In genomic region chr22:25896098-25896497, GRCh38 we compare ENCODE assay signal across 19 cellular contexts.
DNase-seq lines count a peak whose midpoint lies in the region; ATAC-seq, FAIRE-seq and TF ChIP-seq lines count a peak whose summit lies in the region.
"Had no signal": no experiment of that assay in that cellular context is flagged by ENCODE, and none has a peak within 500 bp of the region (broad histone marks: within the 10 kb centered on the region; RNA-seq: fewer than 3 reads in every experiment).

No MANE protein-coding gene starts in this region.

- H3K9me3 Mint-ChIP-seq in activated naive CD4-positive, alpha-beta T cell treated with anti-CD3 and anti-CD28 coated beads for 36 hours = no peaks in the 10 kb centered on the region
- H3K9me3 Mint-ChIP-seq in H9 (no peaks in the 10 kb centered on the region), progenitor cell of endocrine pancreas (ENCODE audit: low read depth) (peaks cover 5% of the 10 kb centered on the region)
- H3K9me3 Mint-ChIP-seq: memory B cell had no signal

- TF ChIP-seq POLR2A in gastroesophageal sphincter (IDR thresholded peaks at IDR 0.05) = no peak

- FAIRE-seq in small intestine (lab: Jason Lieb, UNC) = no peak
- FAIRE-seq: astrocyte, GM12892, islet of Langerhans had no signal

- H3K4me1 ChIP-seq in H9 (ENCODE audit: insufficient read depth, low read length) = no peaks in the 10 kb centered on the region
- no peaks in the 10 kb centered on the region for H3K4me1 ChIP-seq in OCI-LY1 (ENCODE audit: insufficient read depth, low read length, severe bottlenecking)
- H3K4me1 ChIP-seq in gastroesophageal sphincter = no peaks in the 10 kb centered on the region
- H3K4me1 ChIP-seq in small intestine (ENCODE audit: control insufficient read depth in 2 of 2, insufficient read depth in 1 of 2, low read depth in 1 of 2, low read length in 1 of 2) = no peaks in the 10 kb centered on the region
- H3K4me1 ChIP-seq: colonic mucosa, sigmoid colon had no signal

- H4K8ac ChIP-seq in H9 (replicated peaks; ENCODE audit: insufficient read length, low read depth, low read length) = no peak overlapping the region

- H3F3A ChIP-seq in OCI-LY1 (ENCODE audit: insufficient read depth, low read length) = no peaks in the 10 kb centered on the region

- H3K36me3 Mint-ChIP-seq in activated naive CD4-positive, alpha-beta T cell treated with anti-CD3 and anti-CD28 coated beads for 36 hours (ENCODE audit: low read depth) = no peaks in the 10 kb centered on the region
- H3K36me3 Mint-ChIP-seq in H9 (ENCODE audit: insufficient read depth in 1 of 3, low read depth in 3 of 3) (no peaks in the 10 kb centered on the region), progenitor cell of endocrine pancreas (ENCODE audit: insufficient read depth) (no peaks in the 10 kb centered on the region)
- H3K36me3 Mint-ChIP-seq: memory B cell had no signal

- no peaks in the 10 kb centered on the region for H3K23me2 ChIP-seq in H9 (ENCODE audit: insufficient read length, low read depth, low read length, poor library complexity, severe bottlenecking)

- peak; percentile 61; the same call in 2 of the 3 replicates for TF ChIP-seq CTCF in H9 (conservative IDR thresholded peaks at IDR 0.05)
- TF ChIP-seq CTCF in OCI-LY1 (IDR thresholded peaks at IDR 0.05; ENCODE audit: low read length) = peak; percentile 27; the same call in 1 of the 2 replicates
- peak; percentile 44 for TF ChIP-seq CTCF in progenitor cell of endocrine pancreas (IDR thresholded peaks at IDR 0.05; ENCODE audit: unreplicated experiment)
- no peak for TF ChIP-seq CTCF in gastroesophageal sphincter (IDR thresholded peaks at IDR 0.05)

- H3K23ac ChIP-seq in H9 (ENCODE audit: insufficient read length, low read depth, low read length) = no peak overlapping the region

- no peak for TF ChIP-seq EP300 in gastroesophageal sphincter (IDR thresholded peaks at IDR 0.05)

- H4K5ac ChIP-seq in H9 (ENCODE audit: insufficient read length, low read depth, low read length) = no peak overlapping the region

- H3K27ac ChIP-seq in H9 (ENCODE audit: insufficient read length, low read depth, low read length) (no peak overlapping the region), OCI-LY1 (ENCODE audit: low read depth, low read length, poor library complexity, severe bottlenecking) (no peak overlapping the region), gastroesophageal sphincter (no peak overlapping the region), small intestine (ENCODE audit: low read depth in 1 of 2, low read length in 1 of 2) (no peak overlapping the region)
- H3K27ac ChIP-seq: colonic mucosa, epithelial cell of prostate, sigmoid colon had no signal

- H2BK120ac ChIP-seq in H9 (ENCODE audit: low read depth, low read length, poor library complexity, severe bottlenecking) = no peak overlapping the region

- H3K79me2 ChIP-seq in H9 (ENCODE audit: insufficient read depth, low read length) = no peaks in the 10 kb centered on the region
- no peaks in the 10 kb centered on the region for H3K79me2 ChIP-seq in OCI-LY1 (ENCODE audit: insufficient read depth, low read length)

- H3K4me2 ChIP-seq in H9 (ENCODE audit: insufficient read depth, insufficient read length, low read length) (no peak overlapping the region), OCI-LY1 (ENCODE audit: low read length) (no peak overlapping the region)

- H3K18ac ChIP-seq in H9 (ENCODE audit: insufficient read length, low read depth, low read length) = no peak overlapping the region

- H2BK20ac ChIP-seq in H9 (ENCODE audit: low read depth, low read length, poor library complexity, severe bottlenecking) = no peak overlapping the region

- H3K4me3 ChIP-seq in OCI-LY1 (ENCODE audit: low read depth, low read length, poor library complexity, severe bottlenecking) (no peak overlapping the region), gastroesophageal sphincter (no peak overlapping the region), small intestine (ENCODE audit: low read depth in 1 of 2, low read length in 2 of 2) (no peak overlapping the region)
- H3K4me3 ChIP-seq: colonic mucosa, sigmoid colon had no signal

- no peak overlapping the region for H2BK12ac ChIP-seq in H9 (ENCODE audit: insufficient read length, low read depth, low read length)

- no peak overlapping the region for H3K56ac ChIP-seq in H9 (ENCODE audit: insufficient read length, low read depth, low read length)

- no peak overlapping the region for H3K27ac Mint-ChIP-seq in activated naive CD4-positive, alpha-beta T cell treated with anti-CD3 and anti-CD28 coated beads for 36 hours
- H3K27ac Mint-ChIP-seq in H9 (no peak overlapping the region), progenitor cell of endocrine pancreas (no peak overlapping the region)
- H3K27ac Mint-ChIP-seq: memory B cell had no signal

- no peak overlapping the region for H2BK15ac ChIP-seq in H9 (ENCODE audit: low read depth, low read length)

- H2BK5ac ChIP-seq in H9 (ENCODE audit: insufficient read length, low read length) = no peak overlapping the region

- ATAC-seq in GM21825 (IDR thresholded peaks at IDR 0.05; ENCODE audit: unreplicated experiment) (no peak), gastroesophageal sphincter (no peak)

- H3K9me3 ChIP-seq in H9 (ENCODE audit: control insufficient read depth, low read depth, low read length) = no peaks in the 10 kb centered on the region
- H3K9me3 ChIP-seq in OCI-LY1 (ENCODE audit: low read length) = no peaks in the 10 kb centered on the region
- peaks cover 0 to 4% (median 0%) of the 10 kb centered on the region in 3 donors for H3K9me3 ChIP-seq in gastroesophageal sphincter
- no peaks in the 10 kb centered on the region for H3K9me3 ChIP-seq in small intestine (ENCODE audit: control insufficient read depth, low read depth)
- H3K9me3 ChIP-seq: colonic mucosa, sigmoid colon had no signal

- H2AFZ ChIP-seq in H9 (ENCODE audit: low read length) (no peak overlapping the region), OCI-LY1 (ENCODE audit: low read length) (no peak overlapping the region)

- intact Hi-C loops in activated naive CD4-positive, alpha-beta T cell treated with anti-CD3 and anti-CD28 coated beads for 36 hours (cut with micrococcal nuclease) = loop anchor here (2.0 kb wide), 1 partner anchor 435 kb away; no protein-coding TSS in a partner anchor

- H3K27me3 ChIP-seq in H9 (ENCODE audit: insufficient read depth, low read length) (no peaks in the 10 kb centered on the region), OCI-LY1 (ENCODE audit: insufficient read depth, low read length) (no peaks in the 10 kb centered on the region), gastroesophageal sphincter (peaks cover 30% of the 10 kb centered on the region), small intestine (ENCODE audit: control insufficient read depth in 2 of 2, insufficient read depth in 2 of 2, low read length in 2 of 2) (no peaks in the 10 kb centered on the region)
- H3K27me3 ChIP-seq: colonic mucosa, sigmoid colon had no signal

- peaks cover 5% of the 10 kb centered on the region for H3K27me3 Mint-ChIP-seq in activated naive CD4-positive, alpha-beta T cell treated with anti-CD3 and anti-CD28 coated beads for 36 hours (ENCODE audit: low read depth)
- H3K27me3 Mint-ChIP-seq in H9 (ENCODE audit: low read depth) = peaks cover 11% of the 10 kb centered on the region
- H3K27me3 Mint-ChIP-seq in progenitor cell of endocrine pancreas = no peaks in the 10 kb centered on the region

- no peak overlapping the region for H3K4ac ChIP-seq in H9 (ENCODE audit: low read depth, low read length)

- H4K20me1 ChIP-seq in H9 (ENCODE audit: control insufficient read depth, insufficient read depth, insufficient read length) (no peaks in the 10 kb centered on the region), OCI-LY1 (ENCODE audit: insufficient read depth, low read length) (no peaks in the 10 kb centered on the region)

- no peaks in the 10 kb centered on the region for H3K36me3 ChIP-seq in OCI-LY1 (ENCODE audit: insufficient read depth, low read length)
- H3K36me3 ChIP-seq in gastroesophageal sphincter = no peaks in the 10 kb centered on the region
- no peaks in the 10 kb centered on the region for H3K36me3 ChIP-seq in small intestine (ENCODE audit: control insufficient read depth in 2 of 2, insufficient read depth in 2 of 2, low read length in 2 of 2)
- H3K36me3 ChIP-seq: colonic mucosa, sigmoid colon had no signal

- WGBS in H9 (ENCODE audit: extremely low coverage, insufficient read length, low lambda C conversion rate) = no CpG with 5 or more reads among the region's 4 CpGs
- 65% methylated on average over 4 of the region's 4 CpGs for WGBS in gastroesophageal sphincter (ENCODE audit: low coverage in 1 of 2), 2 donors
- WGBS in small intestine, 3 donors = 48 to 62% (median 57%) methylated on average over 4 of the region's 4 CpGs

- peak; percentile 11 for DNase-seq in activated naive CD4-positive, alpha-beta T cell treated with anti-CD3 and anti-CD28 coated beads for 36 hours
- DNase-seq in activated naive CD4-positive, alpha-beta T cell treated with anti-CD3 and anti-CD28 coated beads, Interleukin-2, amount 50 U/mL, for 16 hours = no peak
- DNase-seq in H9 (no peak), progenitor cell of endocrine pancreas (ENCODE audit: low spot score, unreplicated experiment) (no peak), small intestine (no peak)
- DNase-seq: activated effector memory CD4-positive, alpha-beta T cell treated with anti-CD3 and anti-CD28 coated beads, Interleukin-2, amount 50 U/mL, for 16 hours; colonic mucosa; DMS53; OCI-M1; sigmoid colon; stimulated activated CD4-positive, alpha-beta T cell treated with anti-CD3 and anti-CD28 coated beads, Interleukin-4, amount 100 ng/mL, for 1 hour had no signal

- H3K4me3 Mint-ChIP-seq in activated naive CD4-positive, alpha-beta T cell treated with anti-CD3 and anti-CD28 coated beads for 36 hours = no peak overlapping the region
- H3K4me3 Mint-ChIP-seq in H9 (no peak overlapping the region), progenitor cell of endocrine pancreas (ENCODE audit: low read depth) (no peak overlapping the region)
- H3K4me3 Mint-ChIP-seq: memory B cell had no signal

- H3K79me1 ChIP-seq in H9 (ENCODE audit: insufficient read depth, low read depth, low read length, poor library complexity, severe bottlenecking) = no peaks in the 10 kb centered on the region

- H3K14ac ChIP-seq in H9 (ENCODE audit: insufficient read depth, low read length) = no peak overlapping the region

- H3K4me1 Mint-ChIP-seq in activated naive CD4-positive, alpha-beta T cell treated with anti-CD3 and anti-CD28 coated beads for 36 hours (ENCODE audit: low read depth) = no peaks in the 10 kb centered on the region
- H3K4me1 Mint-ChIP-seq in H9 = peaks cover 0 to 2% of the 10 kb centered on the region in 2 experiments; a peak in 1 of 4 replicates
- no peaks in the 10 kb centered on the region for H3K4me1 Mint-ChIP-seq in progenitor cell of endocrine pancreas (ENCODE audit: low read depth)
- H3K4me1 Mint-ChIP-seq: memory B cell had no signal

- CTCF ChIA-PET in activated naive CD4-positive, alpha-beta T cell treated with anti-CD3 and anti-CD28 coated beads for 36 hours (lab: Charles Lee) = no interaction called here

- H3T11ph ChIP-seq in H9 (ENCODE audit: low read length) = no peak overlapping the region

- H3K9me2 ChIP-seq in OCI-LY1 (ENCODE audit: low read depth, low read length) = no peaks in the 10 kb centered on the region

- H3K9ac ChIP-seq in H9 (ENCODE audit: extremely low read depth, insufficient read length, low read length) (no peak overlapping the region), OCI-LY1 (ENCODE audit: low read length) (no peak overlapping the region)

- H4K91ac ChIP-seq in H9 (ENCODE audit: insufficient read length, low read depth, low read length) = no peak overlapping the region

- H2AK5ac ChIP-seq in H9 (ENCODE audit: insufficient read length, low read length) = no peak overlapping the region

Comparison
In these comparisons a context has a peak if more than half of its experiments do, and no peak if none do; other contexts are left out.
1. CTCF ChIP-seq: peak in H9 (single experiment), OCI-LY1 (single experiment) and progenitor cell of endocrine pancreas (single experiment); none in gastroesophageal sphincter (0 of 4).